In the genomic region with DNA sequence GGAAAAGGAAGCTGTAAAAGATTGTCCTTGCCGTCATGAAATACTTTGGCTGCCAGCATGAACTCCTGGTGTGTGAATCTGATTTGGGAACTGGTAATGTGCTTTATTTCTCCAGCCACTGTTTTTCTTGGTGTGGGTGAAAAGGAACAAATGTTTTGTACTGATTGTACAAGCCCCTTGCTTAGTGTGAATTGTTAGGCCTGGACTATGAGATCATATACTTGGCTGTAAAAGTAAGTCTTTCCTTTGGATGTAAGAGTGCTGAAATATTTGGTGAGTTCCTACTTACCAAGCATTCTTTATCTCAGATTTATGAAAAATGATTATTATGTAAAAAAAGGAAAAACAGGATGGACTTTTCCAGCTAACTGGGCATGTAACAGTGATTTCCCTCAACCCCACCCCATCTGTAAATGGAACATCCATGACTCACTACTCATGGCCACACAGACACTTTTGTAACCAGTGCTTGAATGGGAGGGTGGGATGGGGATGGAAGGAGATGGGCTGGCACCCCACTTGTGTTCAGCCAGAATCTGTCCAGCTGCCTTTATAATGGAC, we compare ENCODE assay signal across 11 cellular contexts. TPM values are rescaled to one million over a fixed set of nuclear protein-coding genes. Genes with fewer than 3 reads are reported as not detected.
DNase-seq lines count a peak whose midpoint lies in the region; ATAC-seq lines count a peak whose summit lies in the region.
"Had no signal": no experiment of that assay in that cellular context is flagged by ENCODE, and none has a peak within 500 bp of the region (broad histone marks: within the 10 kb centered on the region; RNA-seq: fewer than 3 reads in every experiment).

No MANE protein-coding gene starts in this region.

- H3K4me3 ChIP-seq in subcutaneous abdominal adipose tissue (ENCODE audit: low read depth in 1 of 5, low read length in 5 of 5): no peak overlapping the region
- H3K4me3 ChIP-seq: neural progenitor cell had no signal

- no peaks in the 10 kb centered on the region for H3K36me3 ChIP-seq in subcutaneous abdominal adipose tissue (ENCODE audit: control insufficient read depth in 5 of 5, insufficient read depth in 5 of 5, low read length in 5 of 5)
- H3K36me3 ChIP-seq: neural progenitor cell had no signal

- DNase-seq in HT1080 (ENCODE audit: low read depth): peak; percentile 68
- DNase-seq in activated CD8-positive, alpha-beta memory T cell treated with anti-CD3 and anti-CD28 coated beads for 24 hours: no peak
- no peak for DNase-seq in activated naive CD4-positive, alpha-beta T cell treated with anti-CD3 and anti-CD28 coated beads, Interleukin-2, amount 50 U/mL, for 16 hours
- no peak for DNase-seq in activated naive CD4-positive, alpha-beta T cell treated with Interleukin-2 at 50 U/mL for 16 hours
- DNase-seq: stimulated activated naive CD8-positive, alpha-beta T cell treated with anti-CD3 and anti-CD28 coated beads, Interleukin-15, amount 100 ng/mL, for 72 hours; T1000 had no signal

- H3K27ac ChIP-seq in cingulate gyrus (ENCODE audit: low read depth, low read length) (peak overlapping the region; percentile 89), layer of hippocampus (ENCODE audit: low read depth, low read length) (peak overlapping the region; percentile 88), subcutaneous abdominal adipose tissue (ENCODE audit: low read depth, low read length) (peak overlapping the region; percentile 86)
- H3K27ac ChIP-seq: neural progenitor cell had no signal

- peaks cover 5 to 57% (median 41%) of the 10 kb centered on the region in 5 donors for H3K4me1 ChIP-seq in subcutaneous abdominal adipose tissue (ENCODE audit: control insufficient read depth in 5 of 5, insufficient read depth in 5 of 5, low read length in 5 of 5)

- peak overlapping the region in 2 of 5 donors; percentile 35 to 68 for H3K9ac ChIP-seq in subcutaneous abdominal adipose tissue (ENCODE audit: low read length in 5 of 5)
- H3K9ac ChIP-seq: neural progenitor cell had no signal

- H3K9me3 ChIP-seq in subcutaneous abdominal adipose tissue (ENCODE audit: control insufficient read depth in 5 of 5, low read length in 5 of 5): no peaks in the 10 kb centered on the region

- no peak for ATAC-seq in GM19328 (IDR thresholded peaks at IDR 0.05; ENCODE audit: unreplicated experiment)
- ATAC-seq: stimulated activated naive CD8-positive, alpha-beta T cell treated with anti-CD3 and anti-CD28 coated beads, Interleukin-15, amount 100 ng/mL, for 72 hours had no signal

- H3K27me3 ChIP-seq in layer of hippocampus (ENCODE audit: control insufficient read depth, insufficient read depth, low read length): no peaks in the 10 kb centered on the region
- H3K27me3 ChIP-seq in subcutaneous abdominal adipose tissue (ENCODE audit: control insufficient read depth in 5 of 5, insufficient read depth in 4 of 5, low read length in 5 of 5): no peaks in the 10 kb centered on the region

RNA-seq across cellular contexts. Expression of gene FNIP2, which starts 6.3 kb away (rescaled TPM):
- total RNA-seq in HT1080 (2014; rRNA removed; shearing (Covaris generic)): 8.5 and 10.3 TPM in 2 replicates
- polyA plus RNA-seq in HT1080 (2015; cell fraction: cytosol; rRNA removed): 6.4 and 7.3 TPM in 2 replicates
- 5.6 and 6.8 TPM in 2 replicates for polyA plus RNA-seq in HT1080 (2015; cell fraction: nucleus; rRNA removed)

RNA-seq across cellular contexts. Expression of gene PPID, which starts 52.0 kb away (rescaled TPM):
- total RNA-seq in HT1080 (2014; rRNA removed; shearing (Covaris generic)): 47.1 and 57.4 TPM in 2 replicates
- polyA plus RNA-seq in HT1080 (2015; cell fraction: cytosol; rRNA removed): 70.3 and 76.7 TPM in 2 replicates
- 56.0 and 59.6 TPM in 2 replicates for polyA plus RNA-seq in HT1080 (2015; cell fraction: nucleus; rRNA removed)
